In genomic region chr18:48548404-48548771, GRCh38 we compare ENCODE assay signal across 14 cellular contexts. TPM values are rescaled to one million over a fixed set of nuclear protein-coding genes. Genes with fewer than 3 reads are reported as not detected.
DNase-seq lines count a peak whose midpoint lies in the region; ATAC-seq, FAIRE-seq and TF ChIP-seq lines count a peak whose summit lies in the region.
"Had no signal": no experiment of that assay in that cellular context is flagged by ENCODE, and none has a peak within 500 bp of the region (broad histone marks: within the 10 kb centered on the region; RNA-seq: fewer than 3 reads in every experiment).

No MANE protein-coding gene starts in this region.

- H3K4me3 Mint-ChIP-seq in H9: no peak overlapping the region
- H3K4me3 Mint-ChIP-seq: activated T-helper 1 cell treated with anti-CD3 and anti-CD28 coated beads, Interleukin-12 subunit alpha, Interleukin-12 subunit beta, Interleukin-2, Interleukin-4 antibody, amounts not matched to agents 30 ng/mL and 10 ng/mL and 1 ng/mL, durations not matched to agents 14 hours and 24 hours and 36 hours had no signal

- FAIRE-seq in frontal cortex (lab: Jason Lieb, UNC): no peak
- FAIRE-seq: GM19239 had no signal

- intact Hi-C loops in Right ventricle myocardium inferior (cut with DNase I): loop anchor here (2.0 kb wide), 1 partner anchor 40 kb away; no protein-coding TSS in a partner anchor

- peak overlapping the region in 1 of 3 experiments; percentile 68; a peak in 1 of 7 replicates for H3K27ac Mint-ChIP-seq in H9
- H3K27ac Mint-ChIP-seq: activated T-helper 1 cell treated with anti-CD3 and anti-CD28 coated beads, Interleukin-12 subunit alpha, Interleukin-12 subunit beta, Interleukin-2, Interleukin-4 antibody, amounts not matched to agents 30 ng/mL and 10 ng/mL and 1 ng/mL, durations not matched to agents 14 hours and 24 hours and 36 hours had no signal

- H2BK12ac ChIP-seq in H9 (ENCODE audit: insufficient read length, low read depth, low read length): no peak overlapping the region

- H3K79me2 ChIP-seq in H9 (ENCODE audit: insufficient read depth, low read length): no peaks in the 10 kb centered on the region

- no peak for TF ChIP-seq CTCF in H9 (conservative IDR thresholded peaks at IDR 0.05)

- peak overlapping the region; percentile 50 for H3K18ac ChIP-seq in H9 (ENCODE audit: insufficient read length, low read depth, low read length)

- peak overlapping the region; percentile 26; the same call in 1 of the 2 replicates for H3K14ac ChIP-seq in H9 (ENCODE audit: insufficient read depth, low read length)

- peak overlapping the region; percentile 22 for H3K27ac ChIP-seq in H9 (ENCODE audit: insufficient read length, low read depth, low read length)

- H3K4me1 ChIP-seq in H9 (ENCODE audit: insufficient read depth, low read length) (peaks cover 25% of the 10 kb centered on the region; the same call in 1 of the 2 replicates), adipocyte (ENCODE audit: control insufficient read depth, insufficient read depth, low read length) (peaks cover 65% of the 10 kb centered on the region), skeletal muscle satellite cell (ENCODE audit: control insufficient read depth, insufficient read depth, low read length) (peaks cover 41% of the 10 kb centered on the region)

- H3K4me2 ChIP-seq in H9 (ENCODE audit: insufficient read depth, insufficient read length, low read length) (no peak overlapping the region), skeletal muscle satellite cell (ENCODE audit: low read length) (peak overlapping the region; percentile 26)

- H4K20me1 ChIP-seq in H9 (ENCODE audit: control insufficient read depth, insufficient read depth, insufficient read length): no peaks in the 10 kb centered on the region

- H3K4me3 ChIP-seq in adipocyte (ENCODE audit: low read length): peak overlapping the region; percentile 31
- no peak overlapping the region for H3K4me3 ChIP-seq in skeletal muscle satellite cell (ENCODE audit: low read length)

- H4K5ac ChIP-seq in H9 (ENCODE audit: insufficient read length, low read depth, low read length): no peak overlapping the region

- peaks cover 3 to 11% (median 4%) of the 10 kb centered on the region in 3 experiments; a peak in 5 of 7 replicates for H3K36me3 Mint-ChIP-seq in H9 (ENCODE audit: insufficient read depth in 1 of 3, low read depth in 3 of 3)

- no peak overlapping the region for H2BK15ac ChIP-seq in H9 (ENCODE audit: low read depth, low read length)

- H3K27me3 Mint-ChIP-seq in H9 (ENCODE audit: low read depth): peaks cover 30% of the 10 kb centered on the region

- ATAC-seq in Right ventricle myocardium inferior: peak; percentile 38
- no peak for ATAC-seq in HG02981 (IDR thresholded peaks at IDR 0.05; ENCODE audit: unreplicated experiment)

- no peaks in the 10 kb centered on the region for H3K23me2 ChIP-seq in H9 (ENCODE audit: insufficient read length, low read depth, low read length, poor library complexity, severe bottlenecking)

- H4K91ac ChIP-seq in H9 (ENCODE audit: insufficient read length, low read depth, low read length): peak overlapping the region; percentile 12

- H2BK5ac ChIP-seq in H9 (ENCODE audit: insufficient read length, low read length): no peak overlapping the region

- H3K9me3 Mint-ChIP-seq in H9: no peaks in the 10 kb centered on the region
- H3K9me3 Mint-ChIP-seq: activated T-helper 1 cell treated with anti-CD3 and anti-CD28 coated beads, Interleukin-12 subunit alpha, Interleukin-12 subunit beta, Interleukin-2, Interleukin-4 antibody, amounts not matched to agents 30 ng/mL and 10 ng/mL and 1 ng/mL, durations not matched to agents 14 hours and 24 hours and 36 hours had no signal

- no peak overlapping the region for H3T11ph ChIP-seq in H9 (ENCODE audit: low read length)

- no peak overlapping the region for H2BK120ac ChIP-seq in H9 (ENCODE audit: low read depth, low read length, poor library complexity, severe bottlenecking)

- no peak overlapping the region for H3K23ac ChIP-seq in H9 (ENCODE audit: insufficient read length, low read depth, low read length)

- no peak overlapping the region for H2BK20ac ChIP-seq in H9 (ENCODE audit: low read depth, low read length, poor library complexity, severe bottlenecking)

- peaks cover 59 to 61% of the 10 kb centered on the region in 2 experiments for H3K4me1 Mint-ChIP-seq in H9

- H3K36me3 ChIP-seq in adipocyte (ENCODE audit: control insufficient read depth, insufficient read depth, low read length, severe bottlenecking) (peaks cover 5% of the 10 kb centered on the region), skeletal muscle satellite cell (ENCODE audit: insufficient read depth, low read length) (peaks cover 12% of the 10 kb centered on the region)

- H3K56ac ChIP-seq in H9 (ENCODE audit: insufficient read length, low read depth, low read length): no peak overlapping the region

- no peak overlapping the region for H3K9ac ChIP-seq in H9 (ENCODE audit: extremely low read depth, insufficient read length, low read length)
- H3K9ac ChIP-seq in adipocyte (ENCODE audit: low read length): peak overlapping the region; percentile 80
- no peak overlapping the region for H3K9ac ChIP-seq in skeletal muscle satellite cell (ENCODE audit: low read depth, low read length)

- H3K9me3 ChIP-seq in H9 (ENCODE audit: control insufficient read depth, low read depth, low read length): no peaks in the 10 kb centered on the region
- no peaks in the 10 kb centered on the region for H3K9me3 ChIP-seq in adipocyte (ENCODE audit: control insufficient read depth, low read length)
- no peaks in the 10 kb centered on the region for H3K9me3 ChIP-seq in skeletal muscle satellite cell (replicated peaks; ENCODE audit: low read length)

- peaks cover 4% of the 10 kb centered on the region for H3K79me1 ChIP-seq in H9 (ENCODE audit: insufficient read depth, low read depth, low read length, poor library complexity, severe bottlenecking)

- no CpG with 5 or more reads among the region's 5 CpGs for WGBS in H9 (ENCODE audit: extremely low coverage, insufficient read length, low lambda C conversion rate)

- DNase-seq in H9 (no peak), adipocyte (ENCODE audit: low read depth) (peak; percentile 86), Right ventricle myocardium inferior (ENCODE audit: missing footprints) (no peak), frontal cortex (ENCODE audit: low spot score in 2 of 2) (no peak), NCI-H345 (lab: John Stamatoyannopoulos, UW) (no peak), ecto neural progenitor cell (ENCODE audit: low spot score) (no peak)
- DNase-seq: effector memory CD4-positive, alpha-beta T cell; NCI-H774; stimulated activated CD4-positive, alpha-beta T cell treated with anti-CD3 and anti-CD28 coated beads, Interleukin-12 subunit alpha, Interleukin-12 subunit beta, amount 100 ng/mL, for 4 hours; stimulated activated naive CD4-positive, alpha-beta T cell had no signal

- H4K8ac ChIP-seq in H9 (replicated peaks; ENCODE audit: insufficient read length, low read depth, low read length): no peak overlapping the region

- H3K27me3 ChIP-seq in H9 (ENCODE audit: insufficient read depth, low read length) (no peaks in the 10 kb centered on the region), adipocyte (replicated peaks; ENCODE audit: control insufficient read depth, insufficient read depth, low read length) (no peaks in the 10 kb centered on the region), skeletal muscle satellite cell (ENCODE audit: control insufficient read depth, insufficient read depth, low read length) (no peaks in the 10 kb centered on the region)

- no peak overlapping the region; the same call in 1 of the 2 replicates for H3K4ac ChIP-seq in H9 (ENCODE audit: low read depth, low read length)

- H2AK5ac ChIP-seq in H9 (ENCODE audit: insufficient read length, low read length): no peak overlapping the region

- no peak overlapping the region for H2AFZ ChIP-seq in H9 (ENCODE audit: low read length)

RNA-seq across cellular contexts. Expression of gene CTIF, which starts 9.6 kb away (rescaled TPM):
- total RNA-seq in H9 (2021) (14.4 and 15.8 TPM in 2 replicates), Right ventricle myocardium inferior (74.0 TPM), frontal cortex (42.0 TPM)
- total RNA-seq in skeletal muscle satellite cell (2012; rRNA removed): 15.3 and 16.2 TPM in 2 replicates
